ENCODE assay signal across 1 cellular context in genomic region chr11:36069576-36070214, GRCh38.
TF ChIP-seq lines count a peak whose summit lies in the region.

No MANE protein-coding gene starts in this region.

TF ChIP-seq in GM12878, 131 proteins besides CTCF, POLR2A, EP300 and RAD21 (continued from another document):
- TF ChIP-seq MYC (IDR thresholded peaks at IDR 0.05; ENCODE audit: insufficient read depth, insufficient read length, insufficient replicate concordance, low read length, severe bottlenecking) = no peak
- TF ChIP-seq EED (IDR thresholded peaks at IDR 0.05; ENCODE audit: low read depth) = peak; percentile 38; the same call in 1 of the 2 replicates
- TF ChIP-seq, protein P1, sequence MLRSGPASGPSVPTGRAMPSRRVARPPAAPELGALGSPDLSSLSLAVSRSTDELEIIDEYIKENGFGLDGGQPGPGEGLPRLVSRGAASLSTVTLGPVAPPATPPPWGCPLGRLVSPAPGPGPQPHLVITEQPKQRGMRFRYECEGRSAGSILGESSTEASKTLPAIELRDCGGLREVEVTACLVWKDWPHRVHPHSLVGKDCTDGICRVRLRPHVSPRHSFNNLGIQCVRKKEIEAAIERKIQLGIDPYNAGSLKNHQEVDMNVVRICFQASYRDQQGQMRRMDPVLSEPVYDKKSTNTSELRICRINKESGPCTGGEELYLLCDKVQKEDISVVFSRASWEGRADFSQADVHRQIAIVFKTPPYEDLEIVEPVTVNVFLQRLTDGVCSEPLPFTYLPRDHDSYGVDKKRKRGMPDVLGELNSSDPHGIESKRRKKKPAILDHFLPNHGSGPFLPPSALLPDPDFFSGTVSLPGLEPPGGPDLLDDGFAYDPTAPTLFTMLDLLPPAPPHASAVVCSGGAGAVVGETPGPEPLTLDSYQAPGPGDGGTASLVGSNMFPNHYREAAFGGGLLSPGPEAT (IDR thresholded peaks at IDR 0.05; ENCODE audit: low read depth) = peak; percentile 63; the same call in 1 of the 2 replicates
- no peak for TF ChIP-seq FOXK2 (IDR thresholded peaks at IDR 0.05)
- TF ChIP-seq ETV6 (conservative IDR thresholded peaks at IDR 0.05 in 1 of 2, IDR thresholded peaks at IDR 0.05 in 1 of 2; ENCODE audit: borderline replicate concordance in 1 of 2, low read depth in 1 of 2) = 0 out of 4 replicates have a peak, but pooled peaks of 1 of the 2 experiments have one; percentile 10
- TF ChIP-seq JUNB (IDR thresholded peaks at IDR 0.05) = peak; percentile 62
- TF ChIP-seq CEBPB (IDR thresholded peaks at IDR 0.05; ENCODE audit: borderline replicate concordance in 1 of 2, low read depth in 2 of 2, low read length in 2 of 2) = no peak
- TF ChIP-seq BMI1 (IDR thresholded peaks at IDR 0.05; ENCODE audit: borderline replicate concordance) = no peak
- 0 out of 2 replicates have a peak, but pooled peaks have one; percentile 42 for TF ChIP-seq ZNF384 (IDR thresholded peaks at IDR 0.05; ENCODE audit: borderline replicate concordance, low read depth, low read length)
- TF ChIP-seq BHLHE40 (IDR thresholded peaks at IDR 0.05; ENCODE audit: borderline replicate concordance in 1 of 2, low read depth in 2 of 2, low read length in 1 of 2) = no peak
- TF ChIP-seq CHD4 (IDR thresholded peaks at IDR 0.05) = no peak
- TF ChIP-seq NFIC (IDR thresholded peaks at IDR 0.05; ENCODE audit: low read depth, low read length) = 0 out of 2 replicates have a peak, but pooled peaks have one; percentile 16
